ENCODE assay signal across 8 cellular contexts in genomic region chr5:55535199-55535905, GRCh38. TPM values are rescaled to one million over a fixed set of nuclear protein-coding genes. Genes with fewer than 3 reads are reported as not detected.
DNase-seq lines count a peak whose midpoint lies in the region; ATAC-seq and TF ChIP-seq lines count a peak whose summit lies in the region.

No MANE protein-coding gene starts in this region.

- H3K36me3 Mint-ChIP-seq in glutamatergic neuron (ENCODE audit: unreplicated experiment): no peaks in the 10 kb centered on the region

- peak overlapping the region; percentile 91 for H3K27ac ChIP-seq in VCaP

- peak; percentile 6 for ATAC-seq in HG02981 (IDR thresholded peaks at IDR 0.05; ENCODE audit: unreplicated experiment)

- peak overlapping the region; percentile 83 for H3K27ac Mint-ChIP-seq in glutamatergic neuron (ENCODE audit: unreplicated experiment)

- H3K4me1 Mint-ChIP-seq in glutamatergic neuron (ENCODE audit: low read depth, unreplicated experiment): peaks cover 15% of the 10 kb centered on the region

- TF ChIP-seq CTCF in VCaP (conservative IDR thresholded peaks at IDR 0.05) (no peak), glutamatergic neuron (IDR thresholded peaks at IDR 0.05; ENCODE audit: partially characterized antibody, unreplicated experiment) (no peak)

- peaks cover 4% of the 10 kb centered on the region for H3K27me3 Mint-ChIP-seq in glutamatergic neuron (ENCODE audit: unreplicated experiment)

- H3K4me3 Mint-ChIP-seq in glutamatergic neuron (ENCODE audit: unreplicated experiment): peak overlapping the region; percentile 86

- DNase-seq in NCI-H510A treated with DMSO at 0.1 percent for 48 hours (lab: John Stamatoyannopoulos, UW) (peak; percentile 63), NCI-H510A (lab: John Stamatoyannopoulos, UW) (no peak), glutamatergic neuron (no peak), pons (ENCODE audit: low spot score) (peak; percentile 67), NOMO-1 treated with dmso at 0.1 percent for 144 hours (lab: John Stamatoyannopoulos, UW; ENCODE audit: unreplicated experiment) (no peak), Kasumi-1 (lab: John Stamatoyannopoulos, UW) (no peak)

- peaks cover 12% of the 10 kb centered on the region for H3K9me3 Mint-ChIP-seq in glutamatergic neuron (ENCODE audit: unreplicated experiment)

RNA-seq across cellular contexts. Expression of gene PLPP1, which starts 0.6 kb away (rescaled TPM):
- 17.4 TPM for total RNA-seq in glutamatergic neuron (ENCODE audit: unreplicated experiment)

Comparison
In these comparisons a context has a peak if more than half of its experiments do, and no peak if none do; other contexts are left out.
1. DNase-seq: peak in NCI-H510A treated with DMSO at 0.1 percent for 48 hours (single experiment) and pons (single experiment); none in NCI-H510A (single experiment), glutamatergic neuron (single experiment), NOMO-1 treated with dmso at 0.1 percent for 144 hours (single experiment) and Kasumi-1 (0 of 2).